ENCODE assay signal across 16 cellular contexts in genomic region chr13:30787747-30788535, GRCh38. TPM values are rescaled to one million over a fixed set of nuclear protein-coding genes. Genes with fewer than 3 reads are reported as not detected.
DNase-seq lines count a peak whose midpoint lies in the region; ATAC-seq and TF ChIP-seq lines count a peak whose summit lies in the region.
"Had no signal": no experiment of that assay in that cellular context is flagged by ENCODE, and none has a peak within 500 bp of the region (broad histone marks: within the 10 kb centered on the region; RNA-seq: fewer than 3 reads in every experiment).

No MANE protein-coding gene starts in this region.

- no peak overlapping the region for H3K9ac ChIP-seq in neural cell (ENCODE audit: low read length)

- no peaks in the 10 kb centered on the region for H3K9me3 ChIP-seq in neural cell (ENCODE audit: low read length)
- no peaks in the 10 kb centered on the region for H3K9me3 ChIP-seq in T-helper 17 cell (ENCODE audit: control insufficient read depth, low read length, poor library complexity, severe bottlenecking)

- no peaks in the 10 kb centered on the region for H3K36me3 ChIP-seq in neural cell (ENCODE audit: insufficient read depth, low read length)

- peak overlapping the region; percentile 42 for H3K27ac ChIP-seq in neural cell (ENCODE audit: low read length)
- H3K27ac ChIP-seq: PC-9 had no signal

- H2AFZ ChIP-seq in neural cell (ENCODE audit: low read depth, low read length): no peak overlapping the region
- H2AFZ ChIP-seq: PC-9 had no signal

- H3K9me2 ChIP-seq in neural cell (ENCODE audit: insufficient read depth, low read length): no peaks in the 10 kb centered on the region

- no peaks in the 10 kb centered on the region for H3K9me3 Mint-ChIP-seq in CD14-positive monocyte
- H3K9me3 Mint-ChIP-seq: CD8-positive, alpha-beta T cell had no signal

- DNase-seq in CD14-positive monocyte (ENCODE audit: low spot score) (peak; percentile 42), GM20000 (ENCODE audit: low spot score) (peak; percentile 38), SK-N-DZ (ENCODE audit: low spot score) (peak; percentile 47), dedifferentiated amniotic fluid mesenchymal stem cell (ENCODE audit: extremely low spot score) (no peak), left cardiac atrium (no peak), T-helper 17 cell (no peak)
- DNase-seq: DMS79 treated with DMSO at 0.1 percent for 48 hours, NCI-H2029, NCI-H226, NCI-H69, PC-9, Right ventricle myocardium superior had no signal

- H3K4me1 Mint-ChIP-seq in CD14-positive monocyte: peaks cover 33% of the 10 kb centered on the region
- peaks cover 11% of the 10 kb centered on the region for H3K4me1 Mint-ChIP-seq in T-helper 17 cell

- intact Hi-C loops in CD14-positive monocyte (cut with micrococcal nuclease) (loop anchor here in 1 of 2 donors (10.0 kb wide), 1 partner anchor 53 kb away; the partner anchor contains the start of gene ALOX5AP), left cardiac atrium (cut with DNase I) (no loop called here)

- no peak for ATAC-seq in left cardiac atrium
- no peak for ATAC-seq in T-helper 17 cell
- ATAC-seq: CD8-positive, alpha-beta T cell; SK-N-SH treated with all-trans-retinoic acid at 6 μM for 48 hours had no signal

- peaks cover 11 to 29% of the 10 kb centered on the region in 2 donors for H3K36me3 Mint-ChIP-seq in CD14-positive monocyte
- peaks cover 10% of the 10 kb centered on the region for H3K36me3 Mint-ChIP-seq in T-helper 17 cell (ENCODE audit: low read depth)
- H3K36me3 Mint-ChIP-seq: CD8-positive, alpha-beta T cell had no signal

- H3K27ac Mint-ChIP-seq in CD14-positive monocyte (peak overlapping the region in 1 of 7 donors; percentile 73), T-helper 17 cell (no peak overlapping the region)
- H3K27ac Mint-ChIP-seq: CD8-positive, alpha-beta T cell had no signal

- no peaks in the 10 kb centered on the region for H4K20me1 ChIP-seq in neural cell (ENCODE audit: insufficient read depth)

- peak; percentile 31 for TF ChIP-seq RAD21 in neural cell (conservative IDR thresholded peaks at IDR 0.05)

- no peaks in the 10 kb centered on the region for H3F3A ChIP-seq in neural cell (ENCODE audit: insufficient read depth, low read length, poor library complexity, severe bottlenecking)

- peaks cover 6 to 15% (median 14%) of the 10 kb centered on the region in 3 donors for H3K27me3 Mint-ChIP-seq in CD14-positive monocyte (ENCODE audit: low read depth in 3 of 3)
- H3K27me3 Mint-ChIP-seq in T-helper 17 cell: no peaks in the 10 kb centered on the region

- peak; percentile 40 for TF ChIP-seq EP300 in neural cell (conservative IDR thresholded peaks at IDR 0.05; ENCODE audit: poor library complexity, severe bottlenecking)

- H3K4me3 ChIP-seq in neural cell (ENCODE audit: low read length): peak overlapping the region; percentile 28
- H3K4me3 ChIP-seq: PC-9 had no signal

- no peaks in the 10 kb centered on the region for H3K79me2 ChIP-seq in neural cell (replicated peaks; ENCODE audit: insufficient read depth, low read length)

- peak overlapping the region in 1 of 2 donors; percentile 41 for H3K4me3 Mint-ChIP-seq in CD14-positive monocyte
- no peak overlapping the region for H3K4me3 Mint-ChIP-seq in T-helper 17 cell
- H3K4me3 Mint-ChIP-seq: CD8-positive, alpha-beta T cell had no signal

- TF ChIP-seq CTCF in CD14-positive monocyte (IDR thresholded peaks at IDR 0.05) (no peak), GM20000 (IDR thresholded peaks at IDR 0.05; ENCODE audit: extremely low read depth, missing control alignments) (no peak), neural cell (IDR thresholded peaks at IDR 0.05; ENCODE audit: poor library complexity, severe bottlenecking) (no peak)

- H3K4me2 ChIP-seq in neural cell (ENCODE audit: low read length): peak overlapping the region; percentile 50
- H3K4me2 ChIP-seq: PC-9 had no signal

- H3K27me3 ChIP-seq in neural cell (ENCODE audit: insufficient read depth, low read depth, low read length): no peaks in the 10 kb centered on the region

TF ChIP-seq in neural cell, 6 proteins besides CTCF, POLR2A, EP300 and RAD21:
- TF ChIP-seq TAF1 (IDR thresholded peaks at IDR 0.05; ENCODE audit: low read depth) (no peak), REST (IDR thresholded peaks at IDR 0.05; ENCODE audit: borderline replicate concordance) (peak; percentile 92), SMC3 (conservative IDR thresholded peaks at IDR 0.05; ENCODE audit: poor library complexity) (peak; percentile 44)
TF ChIP-seq in neural cell: peak in this region for 2.

RNA-seq across cellular contexts. Expression of gene ALOX5AP, which starts 52.6 kb away (rescaled TPM):
- 100 to 1,000 TPM; 220 to 269 TPM for polyA plus RNA-seq in CD14-positive monocyte
- polyA plus RNA-seq in SK-N-DZ (2014; cell fraction: cytosol; rRNA removed): not detected in 2 replicates
- polyA plus RNA-seq in SK-N-DZ (2014; cell fraction: nucleus; rRNA removed): not detected in 2 replicates
- polyA plus RNA-seq in neural cell: not detected in 2 replicates
- not detected in 2 replicates for polyA minus RNA-seq in neural cell
- 10 to 100 TPM; 12.8 to 26.9 TPM for total RNA-seq in left cardiac atrium
- 10 to 100 TPM; 58.4 to 68.4 TPM for total RNA-seq in T-helper 17 cell
- total RNA-seq: H1, PC-9 had no signal
- polyA plus RNA-seq: H1 had no signal

Comparison
In these comparisons a context has a peak if more than half of its experiments do, and no peak if none do; other contexts are left out.
1. DNase-seq: peak in CD14-positive monocyte (single experiment), GM20000 (single experiment) and SK-N-DZ (single experiment); none in dedifferentiated amniotic fluid mesenchymal stem cell (single experiment), left cardiac atrium (single experiment) and T-helper 17 cell (0 of 3).